ENCODE assay signal across 13 cellular contexts in the genomic region with DNA sequence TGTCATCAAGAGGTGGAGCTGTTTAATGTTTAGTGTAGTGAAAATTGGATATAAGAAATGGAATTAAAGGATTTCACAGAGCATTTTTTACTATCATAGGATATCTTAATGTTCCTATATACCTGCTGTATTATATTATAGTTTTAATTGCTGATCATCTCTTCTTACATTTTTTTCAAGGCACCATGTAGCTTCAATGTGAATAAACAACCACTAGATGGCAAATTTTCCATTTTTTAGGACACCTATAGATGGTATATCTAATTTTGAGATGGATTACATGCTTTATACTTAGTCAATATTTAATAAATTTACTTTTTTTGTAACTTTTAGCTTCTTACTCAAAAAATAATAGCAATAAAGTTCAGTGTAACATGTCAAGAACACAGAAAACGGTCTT. TPM values are rescaled to one million over a fixed set of nuclear protein-coding genes. Genes with fewer than 3 reads are reported as not detected.
A peak's percentile ranks its signal among the peaks of the same experiment; 100 is the strongest.
DNase-seq lines count a peak whose midpoint lies in the region; ATAC-seq and TF ChIP-seq lines count a peak whose summit lies in the region.
"Had no signal": no experiment of that assay in that cellular context is flagged by ENCODE, and none has a peak within 500 bp of the region (broad histone marks: within the 10 kb centered on the region; RNA-seq: fewer than 3 reads in every experiment).

No MANE protein-coding gene starts in this region.

- TF ChIP-seq CTCF in SK-N-SH (IDR thresholded peaks at IDR 0.05) = peak; percentile 63
- peak; percentile 89 for TF ChIP-seq CTCF in chondrocyte (IDR thresholded peaks at IDR 0.05)
- TF ChIP-seq CTCF in upper lobe of right lung (IDR thresholded peaks at IDR 0.05) = peak; percentile 9

- H3K9me2 ChIP-seq in SK-N-SH = no peaks in the 10 kb centered on the region

- H3K27ac ChIP-seq in SK-N-SH (ENCODE audit: low read depth in 2 of 2, low read length in 1 of 2) (no peak overlapping the region), upper lobe of right lung (no peak overlapping the region)
- H3K27ac ChIP-seq: gastrocnemius medialis, uterus had no signal

- ATAC-seq in SK-N-SH treated with all-trans-retinoic acid at 6 μM for 48 hours (no peak), upper lobe of right lung (no peak)
- ATAC-seq: activated CD4-positive, alpha-beta T cell treated with anti-CD3 and anti-CD28 coated beads for 36 hours; gastrocnemius medialis had no signal

- CTCF ChIA-PET in SK-N-SH (lab: Yijun Ruan, JAX) = interaction anchor here (0.6 to 4.3 kb wide), 24 partner anchors 10 to 549 kb away, joined by 3 to 41 read pairs (median 3); partner anchors contain the start of genes ATXN8OS and KLHL1

- H3K9ac ChIP-seq in SK-N-SH = no peak overlapping the region

- no peaks in the 10 kb centered on the region for H3K79me2 ChIP-seq in SK-N-SH (ENCODE audit: insufficient read depth)

- H4K20me1 ChIP-seq in SK-N-SH (ENCODE audit: insufficient read depth) = no peaks in the 10 kb centered on the region

- H3K4me3 Mint-ChIP-seq in chondrocyte (ENCODE audit: unreplicated experiment) = no peak overlapping the region
- H3K4me3 Mint-ChIP-seq: activated CD4-positive, alpha-beta T cell treated with anti-CD3 and anti-CD28 coated beads for 36 hours; CD4-positive, CD25-positive, alpha-beta regulatory T cell; naive B cell had no signal

- no peaks in the 10 kb centered on the region for H3K36me3 ChIP-seq in SK-N-SH (replicated peaks in 1 of 2; ENCODE audit: control insufficient read depth in 1 of 2, insufficient read depth in 2 of 2, low read length in 1 of 2)
- H3K36me3 ChIP-seq in upper lobe of right lung = no peaks in the 10 kb centered on the region
- H3K36me3 ChIP-seq: gastrocnemius medialis, uterus had no signal

- 12% methylated on average over 1 of the region's 1 CpG for WGBS in SK-N-SH (ENCODE audit: low lambda C conversion rate)

- no peaks in the 10 kb centered on the region for H3K4me1 Mint-ChIP-seq in chondrocyte (ENCODE audit: low read depth)
- H3K4me1 Mint-ChIP-seq: activated CD4-positive, alpha-beta T cell treated with anti-CD3 and anti-CD28 coated beads for 36 hours; CD4-positive, CD25-positive, alpha-beta regulatory T cell; naive B cell had no signal

- H3F3A ChIP-seq in SK-N-SH (replicated peaks; ENCODE audit: insufficient read depth) = no peaks in the 10 kb centered on the region

- H3K27me3 ChIP-seq in SK-N-SH (ENCODE audit: insufficient read depth) = no peaks in the 10 kb centered on the region
- no peaks in the 10 kb centered on the region for H3K27me3 ChIP-seq in upper lobe of right lung
- H3K27me3 ChIP-seq: gastrocnemius medialis, uterus had no signal

- TF ChIP-seq EP300 in SK-N-SH (IDR thresholded peaks at IDR 0.05; ENCODE audit: borderline replicate concordance in 1 of 2, low read depth in 1 of 2, low read length in 1 of 2) = no peak

- intact Hi-C loops in upper lobe of right lung (cut with DNase I) = no loop called here

- H3K9me3 ChIP-seq in SK-N-SH (no peaks in the 10 kb centered on the region), upper lobe of right lung (no peaks in the 10 kb centered on the region)
- H3K9me3 ChIP-seq: gastrocnemius medialis, uterus had no signal

- no peaks in the 10 kb centered on the region for H3K36me3 Mint-ChIP-seq in chondrocyte (ENCODE audit: low read depth)
- H3K36me3 Mint-ChIP-seq: CD4-positive, CD25-positive, alpha-beta regulatory T cell; naive B cell had no signal

- DNase-seq in SK-N-SH (peak; percentile 8), NCI-H146 treated with DMSO at 0.1 percent for 48 hours (lab: John Stamatoyannopoulos, UW; ENCODE audit: unreplicated experiment) (peak; percentile 46), chondrocyte (ENCODE audit: low spot score) (no peak), upper lobe of right lung (no peak), CD1c-positive myeloid dendritic cell (ENCODE audit: extremely low spot score) (no peak), activated gamma-delta T cell treated with Interleukin-2 at 50 U/mL for 16 hours (no peak)
- no peak for DNase-seq in central memory CD4-positive, alpha-beta T cell
- DNase-seq: activated CD4-positive, alpha-beta T cell treated with anti-CD3 and anti-CD28 coated beads for 36 hours; CD4-positive, CD25-positive, alpha-beta regulatory T cell; gastrocnemius medialis; naive B cell; uterus had no signal

- H3K4me3 ChIP-seq in SK-N-SH (ENCODE audit: low read depth in 2 of 2, low read length in 1 of 2) (no peak overlapping the region), upper lobe of right lung (no peak overlapping the region)
- H3K4me3 ChIP-seq: gastrocnemius medialis, uterus had no signal

- TF ChIP-seq RAD21 in SK-N-SH (IDR thresholded peaks at IDR 0.05; ENCODE audit: low read length) = peak; percentile 57

- no peaks in the 10 kb centered on the region for H3K4me1 ChIP-seq in SK-N-SH (ENCODE audit: control insufficient read depth in 1 of 2, insufficient read depth in 2 of 2, low read depth in 1 of 2, low read length in 1 of 2)
- no peaks in the 10 kb centered on the region for H3K4me1 ChIP-seq in upper lobe of right lung
- H3K4me1 ChIP-seq: gastrocnemius medialis, uterus had no signal

- H3K9me3 Mint-ChIP-seq in chondrocyte (ENCODE audit: low read depth) = no peaks in the 10 kb centered on the region

- POLR2A ChIA-PET in SK-N-SH (lab: Yijun Ruan, JAX) = no interaction called here

- no peak overlapping the region for H2AFZ ChIP-seq in SK-N-SH (ENCODE audit: low read depth)

- H3K27me3 Mint-ChIP-seq in chondrocyte (ENCODE audit: low read depth) = peaks cover 4% of the 10 kb centered on the region
- H3K27me3 Mint-ChIP-seq: activated CD4-positive, alpha-beta T cell treated with anti-CD3 and anti-CD28 coated beads for 36 hours; CD4-positive, CD25-positive, alpha-beta regulatory T cell; naive B cell had no signal

- H3K27ac Mint-ChIP-seq in chondrocyte (ENCODE audit: unreplicated experiment) = no peak overlapping the region
- H3K27ac Mint-ChIP-seq: activated CD4-positive, alpha-beta T cell treated with anti-CD3 and anti-CD28 coated beads for 36 hours; CD4-positive, CD25-positive, alpha-beta regulatory T cell; naive B cell had no signal

- H3K4me2 ChIP-seq in SK-N-SH = no peak overlapping the region

TF ChIP-seq in SK-N-SH, 30 proteins besides CTCF, POLR2A, EP300 and RAD21:
- no peak for TF ChIP-seq NRF1 (IDR thresholded peaks at IDR 0.05; ENCODE audit: low read depth, low read length)
- TF ChIP-seq RFX5 (IDR thresholded peaks at IDR 0.05; ENCODE audit: low read length) = no peak
- TF ChIP-seq SMC3 (IDR thresholded peaks at IDR 0.05; ENCODE audit: low read depth, low read length) = peak; percentile 33

TF ChIP-seq in SK-N-SH treated with all-trans-retinoic acid at 6 μM for 48 hours, 23 proteins besides CTCF, POLR2A, EP300 and RAD21:
- TF ChIP-seq TCF4 (CRISPR knock-in tag; IDR thresholded peaks at IDR 0.05; ENCODE audit: borderline replicate concordance) = no peak
- no peak for TF ChIP-seq ZFP30 (CRISPR knock-in tag; IDR thresholded peaks at IDR 0.05)
- no peak for TF ChIP-seq POU6F1 (CRISPR knock-in tag; IDR thresholded peaks at IDR 0.05; ENCODE audit: borderline replicate concordance, low read depth)
- TF ChIP-seq OSR1 (CRISPR knock-in tag; IDR thresholded peaks at IDR 0.05) = no peak
- no peak for TF ChIP-seq CSRNP3 (CRISPR knock-in tag; IDR thresholded peaks at IDR 0.05)
- TF ChIP-seq BACH2 (CRISPR knock-in tag; IDR thresholded peaks at IDR 0.05; ENCODE audit: borderline replicate concordance) = no peak
- no peak for TF ChIP-seq TOX (CRISPR knock-in tag; IDR thresholded peaks at IDR 0.05; ENCODE audit: borderline replicate concordance)
- TF ChIP-seq ESRRG (CRISPR knock-in tag; IDR thresholded peaks at IDR 0.05) = no peak
- no peak for TF ChIP-seq ZNF565 (CRISPR knock-in tag; conservative IDR thresholded peaks at IDR 0.05; ENCODE audit: low read depth)
- no peak for TF ChIP-seq ZFP3 (CRISPR knock-in tag; IDR thresholded peaks at IDR 0.05)
- TF ChIP-seq GLIS3 (CRISPR knock-in tag; IDR thresholded peaks at IDR 0.05) = no peak
- no peak for TF ChIP-seq RARB (CRISPR knock-in tag; IDR thresholded peaks at IDR 0.05)
- no peak for TF ChIP-seq ZC3H10 (CRISPR knock-in tag; IDR thresholded peaks at IDR 0.05)
- no peak for TF ChIP-seq ISL1 (CRISPR knock-in tag; IDR thresholded peaks at IDR 0.05)
- TF ChIP-seq ARNTL (CRISPR knock-in tag; IDR thresholded peaks at IDR 0.05; ENCODE audit: borderline replicate concordance, low read depth) = no peak
- TF ChIP-seq SNAI2 (CRISPR knock-in tag; IDR thresholded peaks at IDR 0.05) = no peak

RNA-seq across cellular contexts. Expression of gene ATXN8OS, which starts 9.0 kb away (rescaled TPM):
- polyA plus RNA-seq in SK-N-SH (2012; rRNA removed) = not detected in 2 replicates
- polyA plus RNA-seq in SK-N-SH (2012; cell fraction: cytosol; rRNA removed) = not detected in 2 replicates
- polyA plus RNA-seq in SK-N-SH (2012; cell fraction: nucleus; rRNA removed) = not detected in 2 replicates
- total RNA-seq in chondrocyte = not detected in 3 replicates
- not detected for total RNA-seq in upper lobe of right lung
- total RNA-seq: activated CD4-positive, alpha-beta T cell treated with anti-CD3 and anti-CD28 coated beads for 36 hours; CD4-positive, CD25-positive, alpha-beta regulatory T cell; gastrocnemius medialis; uterus had no signal
- polyA plus RNA-seq: CD4-positive, CD25-positive, alpha-beta regulatory T cell had no signal

RNA-seq across cellular contexts. Expression of gene KLHL1, which starts 9.6 kb away (rescaled TPM):
- polyA plus RNA-seq in SK-N-SH (2012; rRNA removed) = not detected in 2 replicates
- not detected in 2 replicates for polyA plus RNA-seq in SK-N-SH (2012; cell fraction: cytosol; rRNA removed)
- not detected in 2 replicates for polyA plus RNA-seq in SK-N-SH (2012; cell fraction: nucleus; rRNA removed)
- not detected in 3 replicates for total RNA-seq in chondrocyte
- not detected for total RNA-seq in upper lobe of right lung
- total RNA-seq: activated CD4-positive, alpha-beta T cell treated with anti-CD3 and anti-CD28 coated beads for 36 hours; CD4-positive, CD25-positive, alpha-beta regulatory T cell; gastrocnemius medialis; uterus had no signal
- polyA plus RNA-seq: CD4-positive, CD25-positive, alpha-beta regulatory T cell had no signal

Comparison
In these comparisons a context has a peak if more than half of its experiments do, and no peak if none do; other contexts are left out.
1. DNase-seq: peak in SK-N-SH (single experiment) and NCI-H146 treated with DMSO at 0.1 percent for 48 hours (single experiment); none in chondrocyte (single experiment), upper lobe of right lung (single experiment), CD1c-positive myeloid dendritic cell (single experiment), activated gamma-delta T cell treated with Interleukin-2 at 50 U/mL for 16 hours (single experiment) and central memory CD4-positive, alpha-beta T cell (single experiment).
2. CTCF ChIP-seq: peak in every context shown above with its lines; median percentile 89 in chondrocyte; 63 in SK-N-SH; 9 in upper lobe of right lung.